In genomic region chr13:61913183-61913582, GRCh38 we compare ENCODE assay signal across 23 cellular contexts.
"Had no signal": no experiment of that assay in that cellular context is flagged by ENCODE, and none has a peak within 500 bp of the region (broad histone marks: within the 10 kb centered on the region; RNA-seq: fewer than 3 reads in every experiment).

No MANE protein-coding gene starts in this region.

- ATAC-seq: activated CD8-positive, alpha-beta T cell treated with anti-CD3 and anti-CD28 coated beads, Interleukin-2, amount 10 ng/mL, durations not matched to agents 7 days and 5 days; WTC11 had no signal

- H3K36me3 ChIP-seq: adrenal gland, Peyer's patch had no signal

- H3K9me3 ChIP-seq: adrenal gland, Peyer's patch had no signal

- H3K27me3 ChIP-seq: adrenal gland, Peyer's patch had no signal

- H3K4me3 ChIP-seq: adrenal gland, Peyer's patch had no signal

- DNase-seq: activated CD4-positive, alpha-beta T cell treated with anti-CD3 and anti-CD28 coated beads for 48 hours; activated CD4-positive, alpha-beta T cell treated with anti-CD3 and anti-CD28 coated beads, Interleukin-2, amount 50 U/mL, for 4 hours; activated CD4-positive, CD25-positive, alpha-beta regulatory T cell treated with anti-CD3 and anti-CD28 coated beads, Interleukin-2, amount 50 U/mL, for 72 hours; activated CD8-positive, alpha-beta memory T cell treated with anti-CD3 and anti-CD28 coated beads, Interleukin-2, amount 50 U/mL, for 48 hours; activated CD8-positive, alpha-beta T cell treated with anti-CD3 and anti-CD28 coated beads, Interleukin-2, amount 10 ng/mL, durations not matched to agents 7 days and 5 days; activated naive CD4-positive, alpha-beta T cell treated with anti-CD3 and anti-CD28 coated beads, Interleukin-2, amount 50 U/mL, for 16 hours; activated naive CD8-positive, alpha-beta T cell treated with anti-CD3 and anti-CD28 coated beads, Interleukin-2, amount 10 ng/mL, durations not matched to agents 7 days and 5 days; activated T-cell treated with anti-CD3 and anti-CD28 coated beads, Interleukin-2, amount 50 U/mL, for 1 hour; adrenal gland; anterior cingulate cortex; Kasumi-1; KBM-7; NCI-H1092 treated with DMSO at 0.1 percent for 48 hours; NCI-H1417 treated with DMSO at 0.1 percent for 48 hours; NCI-H1694; NCI-H2029; NCI-H2107; NCI-H510A treated with DMSO at 0.1 percent for 48 hours; NCI-H69; NK-92 treated with Interleukin-12 subunit alpha and Interleukin-12 subunit beta, amount 100 ng/mL, for 24 hours; Peyer's patch; SHP77 had no signal

- H3K27ac ChIP-seq: adrenal gland, Peyer's patch had no signal

- H3K4me1 ChIP-seq: adrenal gland, Peyer's patch had no signal
